In the genomic region with DNA sequence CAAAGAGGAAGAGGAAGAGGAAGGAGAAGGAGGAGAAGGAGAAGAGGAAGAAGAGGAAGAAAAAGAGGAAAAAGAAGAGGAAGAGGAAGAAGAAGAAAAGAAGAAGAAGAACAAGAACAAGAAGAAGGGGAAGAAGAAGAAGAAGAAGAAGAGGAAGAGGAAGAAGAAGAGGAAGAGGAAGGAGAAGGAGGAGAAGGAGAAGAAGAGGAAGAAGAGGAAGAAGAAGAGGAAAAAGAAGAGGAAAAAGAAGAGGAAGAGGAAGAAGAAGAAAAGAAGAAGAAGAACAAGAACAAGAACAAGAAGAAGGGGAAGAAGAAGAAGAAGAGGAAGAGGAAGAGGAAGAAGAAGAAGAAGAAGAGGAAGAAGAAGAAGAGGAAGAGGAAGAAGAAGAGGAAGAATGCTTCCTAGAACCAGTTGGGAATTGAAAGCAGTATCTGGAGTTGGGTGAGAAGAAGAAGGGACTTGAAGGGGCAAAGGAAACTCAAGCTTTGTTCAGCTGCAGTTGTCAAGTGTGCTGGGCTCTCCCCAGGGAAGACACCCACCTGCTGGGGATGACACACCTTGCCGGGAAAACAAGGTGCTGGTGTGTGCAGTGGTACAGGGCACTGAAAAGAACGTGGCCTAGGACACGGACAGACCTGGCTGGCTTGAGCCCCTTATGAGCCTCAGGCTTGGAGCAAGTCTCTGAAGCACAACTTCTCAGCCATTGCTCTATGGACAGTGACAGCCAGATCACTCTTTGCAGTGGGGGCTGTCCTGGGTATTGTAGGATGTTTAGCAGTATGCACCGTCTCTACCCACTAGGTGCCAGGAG, we compare ENCODE assay signal across 19 cellular contexts.
"Had no signal": no experiment of that assay in that cellular context is flagged by ENCODE, and none has a peak within 500 bp of the region (broad histone marks: within the 10 kb centered on the region; RNA-seq: fewer than 3 reads in every experiment).

No MANE protein-coding gene starts in this region.

- H3K36me3 ChIP-seq: left ventricle myocardium inferior, ovary had no signal

- H3K4me1 Mint-ChIP-seq: activated naive CD4-positive, alpha-beta T cell treated with anti-CD3 and anti-CD28 coated beads, Interleukin-2, amount 50 U/mL, for 24 hours; neural crest cell had no signal

- DNase-seq: activated CD4-positive, alpha-beta T cell treated with anti-CD3 and anti-CD28 coated beads for 48 hours; activated effector memory CD4-positive, alpha-beta T cell treated with Interleukin-2 at 50 U/mL for 16 hours; activated T-cell treated with anti-CD3 and anti-CD28 coated beads for 4 hours; amniotic stem cell; body of pancreas; central memory CD4-positive, alpha-beta T cell; dermis blood vessel endothelial cell; erythroblast; kidney; left ventricle myocardium inferior; mesenchymal stem cell; ovary; stimulated activated CD4-positive, alpha-beta T cell treated with anti-CD3 and anti-CD28 coated beads, Interleukin-4, amount 100 ng/mL, for 24 hours; T-cell; T1000; trophoblast cell had no signal

- H3K27me3 Mint-ChIP-seq: activated naive CD4-positive, alpha-beta T cell treated with anti-CD3 and anti-CD28 coated beads, Interleukin-2, amount 50 U/mL, for 24 hours had no signal

- H3K4me3 Mint-ChIP-seq: activated naive CD4-positive, alpha-beta T cell treated with anti-CD3 and anti-CD28 coated beads, Interleukin-2, amount 50 U/mL, for 24 hours; neural crest cell; T-cell had no signal

- H3K9me3 ChIP-seq: body of pancreas had no signal

- H3K4me1 ChIP-seq: body of pancreas, left ventricle myocardium inferior had no signal

- H3K9me3 Mint-ChIP-seq: activated naive CD4-positive, alpha-beta T cell treated with anti-CD3 and anti-CD28 coated beads, Interleukin-2, amount 50 U/mL, for 24 hours had no signal

- H3K27ac ChIP-seq: body of pancreas, left ventricle myocardium inferior, ovary, VCaP had no signal

- H3K27me3 ChIP-seq: body of pancreas, ovary had no signal

- ATAC-seq: body of pancreas, T-cell had no signal

- H3K27ac Mint-ChIP-seq: activated naive CD4-positive, alpha-beta T cell treated with anti-CD3 and anti-CD28 coated beads, Interleukin-2, amount 50 U/mL, for 24 hours; T-cell had no signal

- H3K4me3 ChIP-seq: body of pancreas, left ventricle myocardium inferior, ovary had no signal

- H3K36me3 Mint-ChIP-seq: activated naive CD4-positive, alpha-beta T cell treated with anti-CD3 and anti-CD28 coated beads, Interleukin-2, amount 50 U/mL, for 24 hours; T-cell had no signal
